Comparison of ENCODE assay signal across 10 cellular contexts in genomic region chr13:71240906-71241305, GRCh38.
DNase-seq lines count a peak whose midpoint lies in the region; FAIRE-seq and TF ChIP-seq lines count a peak whose summit lies in the region.
"Had no signal": no experiment of that assay in that cellular context is flagged by ENCODE, and none has a peak within 500 bp of the region (broad histone marks: within the 10 kb centered on the region; RNA-seq: fewer than 3 reads in every experiment).

No MANE protein-coding gene starts in this region.

- FAIRE-seq in RCC 7860 (lab: Jason Lieb, UNC): no peak

- TF ChIP-seq POLR2A in erythroblast (IDR thresholded peaks at IDR 0.05; ENCODE audit: low read length): no peak

- H2AFZ ChIP-seq in smooth muscle cell (ENCODE audit: low read depth): no peak overlapping the region

- H4K20me1 ChIP-seq in smooth muscle cell (ENCODE audit: low read depth): no peaks in the 10 kb centered on the region
- H4K20me1 ChIP-seq: BLaER1 had no signal

- DNase-seq in NCI-H345 (lab: John Stamatoyannopoulos, UW) (peak; percentile 12), NCI-H345 treated with DMSO at 0.1 percent for 48 hours (lab: John Stamatoyannopoulos, UW; ENCODE audit: unreplicated experiment) (no peak), NCI-H748 (lab: John Stamatoyannopoulos, UW; ENCODE audit: unreplicated experiment) (peak; percentile 55), erythroblast (lab: John Stamatoyannopoulos, UW) (peak; percentile 2), smooth muscle cell (lab: John Stamatoyannopoulos, UW; ENCODE audit: unreplicated experiment) (no peak), MV-4-11 (lab: John Stamatoyannopoulos, UW) (no peak), RCC 7860 (ENCODE audit: low spot score) (no peak), AG08396 (ENCODE audit: low spot score) (no peak)

- no peak overlapping the region for H3K27ac ChIP-seq in smooth muscle cell (ENCODE audit: low read depth)
- H3K27ac ChIP-seq: BLaER1, SJSA1 had no signal

- peak; percentile 45 for TF ChIP-seq CTCF in smooth muscle cell (IDR thresholded peaks at IDR 0.05; ENCODE audit: borderline replicate concordance, insufficient read depth, poor library complexity, severe bottlenecking)

- no peaks in the 10 kb centered on the region for H3K79me2 ChIP-seq in smooth muscle cell (ENCODE audit: low read depth)

- peaks cover 25% of the 10 kb centered on the region for H3K4me1 ChIP-seq in smooth muscle cell (ENCODE audit: low read depth)
- H3K4me1 ChIP-seq: SJSA1 had no signal

- no peaks in the 10 kb centered on the region for H3F3A ChIP-seq in smooth muscle cell (ENCODE audit: low read depth)

- H3K9ac ChIP-seq in smooth muscle cell (ENCODE audit: low read depth): no peak overlapping the region
- H3K9ac ChIP-seq: BLaER1 had no signal

- no peak overlapping the region for H3K4me2 ChIP-seq in smooth muscle cell
- H3K4me2 ChIP-seq: BLaER1 had no signal

- 55% methylated on average over 1 of the region's 1 CpG for WGBS in smooth muscle cell (ENCODE audit: low lambda C conversion rate)

- H3K36me3 ChIP-seq in smooth muscle cell (ENCODE audit: low read depth): no peaks in the 10 kb centered on the region
- H3K36me3 ChIP-seq: BLaER1, SJSA1 had no signal

- H3K4me3 ChIP-seq in smooth muscle cell: no peak overlapping the region
- H3K4me3 ChIP-seq: BLaER1, SJSA1 had no signal

- H3K9me3 ChIP-seq in smooth muscle cell (replicated peaks; ENCODE audit: low read depth): no peaks in the 10 kb centered on the region
- H3K9me3 ChIP-seq: BLaER1, SJSA1 had no signal

- no peaks in the 10 kb centered on the region for H3K27me3 ChIP-seq in smooth muscle cell (ENCODE audit: low read depth)
- H3K27me3 ChIP-seq: BLaER1, SJSA1 had no signal

Comparison
In these comparisons a context has a peak if more than half of its experiments do, and no peak if none do; other contexts are left out.
1. DNase-seq: peak in NCI-H345 (single experiment), NCI-H748 (single experiment) and erythroblast (2 of 2); none in NCI-H345 treated with DMSO at 0.1 percent for 48 hours (single experiment), smooth muscle cell (single experiment), MV-4-11 (single experiment), RCC 7860 (single experiment) and AG08396 (single experiment).